5 cellular contexts compared by ENCODE assay signal in genomic region chr2:113515995-113516394, GRCh38. TPM values are rescaled to one million over a fixed set of nuclear protein-coding genes. Genes with fewer than 3 reads are reported as not detected.
"Had no signal": no experiment of that assay in that cellular context is flagged by ENCODE, and none has a peak within 500 bp of the region (broad histone marks: within the 10 kb centered on the region; RNA-seq: fewer than 3 reads in every experiment).

No MANE protein-coding gene starts in this region.

RNA-seq across cellular contexts. Expression of gene FOXD4L1, which starts 17.5 kb away (rescaled TPM):
- total RNA-seq: Right ventricle myocardium inferior, Right ventricle myocardium superior, RPMI7951, SJSA1, SK-MEL-5 had no signal
